In the genomic region with DNA sequence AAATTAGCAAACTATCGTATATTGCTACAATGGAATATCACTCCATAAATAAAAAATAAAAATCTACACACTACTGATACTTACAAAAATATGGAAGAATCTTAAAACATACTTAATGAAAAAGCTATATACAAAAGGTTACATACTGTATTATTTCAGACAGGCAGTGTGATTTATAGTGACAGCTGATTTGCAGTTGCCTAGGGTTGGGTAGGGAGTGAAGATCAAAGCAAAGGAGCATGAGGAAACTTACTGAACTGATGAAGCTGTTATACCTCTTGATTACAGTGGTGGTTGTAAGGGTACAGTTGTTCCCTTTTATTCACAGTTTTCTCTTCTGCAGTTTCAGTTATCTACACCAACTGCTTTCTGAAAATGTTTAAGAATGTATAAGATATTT, we compare ENCODE assay signal across 16 cellular contexts.
"Had no signal": no experiment of that assay in that cellular context is flagged by ENCODE, and none has a peak within 500 bp of the region (broad histone marks: within the 10 kb centered on the region; RNA-seq: fewer than 3 reads in every experiment).

No MANE protein-coding gene starts in this region.

- DNase-seq: IMR-90, Kasumi-1, MM.1S, NCI-H1048, NCI-H1105, NCI-H1436 treated with DMSO at 0.1 percent for 48 hours, NCI-H1694, NCI-H187 treated with DMSO at 0.1 percent for 48 hours, NCI-H2029 treated with DMSO at 0.1 percent for 48 hours, NCI-H2171 treated with DMSO at 0.1 percent for 48 hours, NCI-H524, NCI-H526 treated with DMSO at 0.1 percent for 48 hours, NCI-H774, PC-3, SHP77, T-cell had no signal
